24 cellular contexts compared by ENCODE assay signal in genomic region chr3:69207036-69207435, GRCh38.
A peak's percentile ranks its signal among the peaks of the same experiment; 100 is the strongest.
DNase-seq lines count a peak whose midpoint lies in the region; ATAC-seq and TF ChIP-seq lines count a peak whose summit lies in the region.
"Had no signal": no experiment of that assay in that cellular context is flagged by ENCODE, and none has a peak within 500 bp of the region (broad histone marks: within the 10 kb centered on the region; RNA-seq: fewer than 3 reads in every experiment).

No MANE protein-coding gene starts in this region.

- no peaks in the 10 kb centered on the region for H3K27me3 Mint-ChIP-seq in activated T-cell treated with anti-CD3 and anti-CD28 coated beads, Interleukin-2, amount 50 U/mL, for 24 hours
- no peaks in the 10 kb centered on the region for H3K27me3 Mint-ChIP-seq in CD4-positive, CD25-positive, alpha-beta regulatory T cell
- no peaks in the 10 kb centered on the region for H3K27me3 Mint-ChIP-seq in T-helper 1 cell treated with Interleukin-12 subunit alpha and Interleukin-12 subunit beta and Interleukin-4 antibody, amounts not matched to agents 30 μg/mL and 1 μg/mL, for 36 hours (ENCODE audit: low read depth)
- H3K27me3 Mint-ChIP-seq in T-helper 17 cell: no peaks in the 10 kb centered on the region
- H3K27me3 Mint-ChIP-seq: CD4-positive, alpha-beta T cell had no signal

- H3K36me3 Mint-ChIP-seq in activated T-cell treated with anti-CD3 and anti-CD28 coated beads, Interleukin-2, amount 50 U/mL, for 24 hours (ENCODE audit: low read depth): peaks cover 3% of the 10 kb centered on the region
- H3K36me3 Mint-ChIP-seq in CD4-positive, CD25-positive, alpha-beta regulatory T cell: no peaks in the 10 kb centered on the region
- H3K36me3 Mint-ChIP-seq in T-helper 1 cell treated with Interleukin-12 subunit alpha and Interleukin-12 subunit beta and Interleukin-4 antibody, amounts not matched to agents 30 μg/mL and 1 μg/mL, for 36 hours (ENCODE audit: low read depth): peaks cover 15% of the 10 kb centered on the region
- H3K36me3 Mint-ChIP-seq in T-helper 17 cell (ENCODE audit: low read depth): no peaks in the 10 kb centered on the region

- no peaks in the 10 kb centered on the region for H3K9me3 ChIP-seq in CD4-positive, CD25-positive, alpha-beta regulatory T cell (ENCODE audit: control insufficient read depth in 2 of 2, low read length in 2 of 2)
- H3K9me3 ChIP-seq in neutrophil: no peaks in the 10 kb centered on the region
- no peaks in the 10 kb centered on the region for H3K9me3 ChIP-seq in T-helper 17 cell (ENCODE audit: control insufficient read depth, low read length, poor library complexity, severe bottlenecking)
- H3K9me3 ChIP-seq: BLaER1, HAP-1, SJCRH30 had no signal

- H3K9me3 Mint-ChIP-seq in activated T-cell treated with anti-CD3 and anti-CD28 coated beads, Interleukin-2, amount 50 U/mL, for 24 hours: no peaks in the 10 kb centered on the region
- peaks cover 0 to 1% (median 0%) of the 10 kb centered on the region in 7 donors for H3K9me3 Mint-ChIP-seq in CD4-positive, CD25-positive, alpha-beta regulatory T cell
- H3K9me3 Mint-ChIP-seq in T-helper 1 cell treated with Interleukin-12 subunit alpha and Interleukin-12 subunit beta and Interleukin-4 antibody, amounts not matched to agents 30 μg/mL and 1 μg/mL, for 36 hours: peaks cover 3% of the 10 kb centered on the region
- H3K9me3 Mint-ChIP-seq: CD4-positive, alpha-beta T cell; HFFc6 had no signal

- H3K4me3 ChIP-seq in CD4-positive, CD25-positive, alpha-beta regulatory T cell (ENCODE audit: low read depth, low read length): no peak overlapping the region
- no peak overlapping the region for H3K4me3 ChIP-seq in neutrophil (ENCODE audit: low read depth in 1 of 2, low read length in 1 of 2)
- H3K4me3 ChIP-seq: BLaER1, GM23338, HAP-1, SJCRH30 had no signal

- H3K27ac ChIP-seq in CD4-positive, CD25-positive, alpha-beta regulatory T cell (ENCODE audit: insufficient read depth, low read length, poor library complexity, severe bottlenecking): no peak overlapping the region
- peak overlapping the region; percentile 90 for H3K27ac ChIP-seq in neutrophil
- H3K27ac ChIP-seq: BLaER1, SJCRH30 had no signal

- H3K4me1 ChIP-seq in CD4-positive, CD25-positive, alpha-beta regulatory T cell (ENCODE audit: control insufficient read depth, insufficient read depth, low read length, poor library complexity, severe bottlenecking): peaks cover 22% of the 10 kb centered on the region
- peaks cover 54 to 57% of the 10 kb centered on the region in 2 experiments for H3K4me1 ChIP-seq in neutrophil (ENCODE audit: control insufficient read depth in 1 of 2, insufficient read depth in 1 of 2, low read depth in 1 of 2, low read length in 1 of 2)
- H3K4me1 ChIP-seq: BLaER1, SJCRH30 had no signal

- H3K27me3 ChIP-seq in CD4-positive, CD25-positive, alpha-beta regulatory T cell (ENCODE audit: control insufficient read depth, insufficient read depth, low read length): no peaks in the 10 kb centered on the region
- H3K27me3 ChIP-seq in neutrophil: no peaks in the 10 kb centered on the region
- H3K27me3 ChIP-seq: BLaER1, SJCRH30 had no signal

- no peak for ATAC-seq in CD4-positive, CD25-positive, alpha-beta regulatory T cell (ENCODE audit: low read depth in 2 of 2)
- no peak for ATAC-seq in T-helper 17 cell
- no peak for ATAC-seq in GM21619 (IDR thresholded peaks at IDR 0.05; ENCODE audit: unreplicated experiment)
- ATAC-seq: GM23338, PC-3 had no signal

- no peaks in the 10 kb centered on the region for H3K36me3 ChIP-seq in CD4-positive, CD25-positive, alpha-beta regulatory T cell (ENCODE audit: control insufficient read depth, insufficient read depth, low read length)
- no peaks in the 10 kb centered on the region for H3K36me3 ChIP-seq in neutrophil
- H3K36me3 ChIP-seq: HAP-1, SJCRH30 had no signal

- no peak for DNase-seq in activated T-cell treated with anti-CD3 and anti-CD28 coated beads, Interleukin-2, amount 50 U/mL, for 24 hours
- no peak for DNase-seq in activated T-cell treated with anti-CD3 and anti-CD28 coated beads for 4 hours
- peak in 1 of 3 donors; percentile 21 for DNase-seq in CD4-positive, CD25-positive, alpha-beta regulatory T cell
- no peak for DNase-seq in T-helper 17 cell
- DNase-seq: CD4-positive, alpha-beta T cell; COR-L47; DMS53; HFFc6; KBM-7; MV-4-11; NCI-H1105; NCI-H1436 treated with DMSO at 0.1 percent for 48 hours; NCI-H1930; NCI-H2107; NCI-H524; NCI-H748 treated with DMSO at 0.1 percent for 48 hours; PC-3; SJCRH30 had no signal

- no peak overlapping the region for H3K4me3 Mint-ChIP-seq in activated T-cell treated with anti-CD3 and anti-CD28 coated beads, Interleukin-2, amount 50 U/mL, for 24 hours
- peak overlapping the region in 1 of 4 donors; percentile 43 for H3K4me3 Mint-ChIP-seq in CD4-positive, CD25-positive, alpha-beta regulatory T cell
- no peak overlapping the region for H3K4me3 Mint-ChIP-seq in T-helper 1 cell treated with Interleukin-12 subunit alpha and Interleukin-12 subunit beta and Interleukin-4 antibody, amounts not matched to agents 30 μg/mL and 1 μg/mL, for 36 hours
- H3K4me3 Mint-ChIP-seq in T-helper 17 cell: no peak overlapping the region
- H3K4me3 Mint-ChIP-seq: CD4-positive, alpha-beta T cell; GM23338; HFFc6 had no signal

- peak overlapping the region; percentile 63 for H3K27ac Mint-ChIP-seq in activated T-cell treated with anti-CD3 and anti-CD28 coated beads, Interleukin-2, amount 50 U/mL, for 24 hours
- peak overlapping the region in 2 of 3 donors; percentile 67 to 85 for H3K27ac Mint-ChIP-seq in CD4-positive, CD25-positive, alpha-beta regulatory T cell
- peak overlapping the region; percentile 41 for H3K27ac Mint-ChIP-seq in T-helper 1 cell treated with Interleukin-12 subunit alpha and Interleukin-12 subunit beta and Interleukin-4 antibody, amounts not matched to agents 30 μg/mL and 1 μg/mL, for 36 hours
- H3K27ac Mint-ChIP-seq in T-helper 17 cell: no peak overlapping the region
- H3K27ac Mint-ChIP-seq: CD4-positive, alpha-beta T cell; GM23338; HFFc6 had no signal

- peaks cover 74% of the 10 kb centered on the region for H3K4me1 Mint-ChIP-seq in activated T-cell treated with anti-CD3 and anti-CD28 coated beads, Interleukin-2, amount 50 U/mL, for 24 hours (ENCODE audit: low read depth)
- H3K4me1 Mint-ChIP-seq in CD4-positive, CD25-positive, alpha-beta regulatory T cell: peaks cover 15 to 61% (median 28%) of the 10 kb centered on the region in 4 donors
- H3K4me1 Mint-ChIP-seq in T-helper 1 cell treated with Interleukin-12 subunit alpha and Interleukin-12 subunit beta and Interleukin-4 antibody, amounts not matched to agents 30 μg/mL and 1 μg/mL, for 36 hours (ENCODE audit: low read depth): peaks cover 69% of the 10 kb centered on the region
- peaks cover 8% of the 10 kb centered on the region for H3K4me1 Mint-ChIP-seq in T-helper 17 cell

- TF ChIP-seq CTCF in neutrophil (IDR thresholded peaks at IDR 0.05): no peak
